Comparison of ENCODE assay signal across 10 cellular contexts in genomic region chr5:171386006-171386671, GRCh38. TPM values are rescaled to one million over a fixed set of nuclear protein-coding genes. Genes with fewer than 3 reads are reported as not detected.
A peak's percentile ranks its signal among the peaks of the same experiment; 100 is the strongest.
DNase-seq lines count a peak whose midpoint lies in the region; ATAC-seq, FAIRE-seq and TF ChIP-seq lines count a peak whose summit lies in the region.
"Had no signal": no experiment of that assay in that cellular context is flagged by ENCODE, and none has a peak within 500 bp of the region (broad histone marks: within the 10 kb centered on the region; RNA-seq: fewer than 3 reads in every experiment).

No MANE protein-coding gene starts in this region.

- H3K4me1 ChIP-seq in NT2/D1 (ENCODE audit: insufficient read depth, insufficient read length) = no peaks in the 10 kb centered on the region
- peaks cover under 1 to 5% (median 2%) of the 10 kb centered on the region in 4 experiments; a peak in 4 of 7 replicates for H3K4me1 ChIP-seq in H1 (replicated peaks in 1 of 4; ENCODE audit: control insufficient read depth in 3 of 4, insufficient read depth in 4 of 4, low read length in 3 of 4)

- no peak for ATAC-seq in HG03108 (IDR thresholded peaks at IDR 0.05; ENCODE audit: unreplicated experiment)

- TF ChIP-seq POLR2A in H1 (IDR thresholded peaks at IDR 0.05; ENCODE audit: control extremely low read depth in 1 of 2, low read depth in 2 of 2, low read length in 2 of 2) = no peak

- H3K9me3 Mint-ChIP-seq in activated CD4-positive, alpha-beta T cell treated with anti-CD3 and anti-CD28 coated beads, Interleukin-2, amount 10 ng/mL, durations not matched to agents 7 days and 5 days = no peaks in the 10 kb centered on the region
- no peaks in the 10 kb centered on the region for H3K9me3 Mint-ChIP-seq in osteocyte (ENCODE audit: unreplicated experiment)

- H2BK120ac ChIP-seq in H1 (replicated peaks; ENCODE audit: low read depth, low read length) = no peak overlapping the region

- H2BK5ac ChIP-seq in H1 (ENCODE audit: low read depth, low read length) = no peak overlapping the region

- TF ChIP-seq CTCF in H1 (IDR thresholded peaks at IDR 0.05; ENCODE audit: control extremely low read depth in 1 of 3, insufficient read depth in 1 of 3, low read depth in 1 of 3, low read length in 3 of 3) (no peak), osteocyte (IDR thresholded peaks at IDR 0.05) (no peak)

- H3K36me3 Mint-ChIP-seq in activated CD4-positive, alpha-beta T cell treated with anti-CD3 and anti-CD28 coated beads, Interleukin-2, amount 10 ng/mL, durations not matched to agents 7 days and 5 days (ENCODE audit: low read depth) = peaks cover 27% of the 10 kb centered on the region
- H3K36me3 Mint-ChIP-seq in osteocyte (ENCODE audit: unreplicated experiment) = peaks cover 3% of the 10 kb centered on the region

- no peak overlapping the region for H3K4ac ChIP-seq in H1 (replicated peaks; ENCODE audit: insufficient read length, low read depth, low read length)

- no peak overlapping the region for H3K14ac ChIP-seq in H1 (ENCODE audit: insufficient read length)

- H4K8ac ChIP-seq in H1 (ENCODE audit: extremely low read depth, insufficient read depth, low read length) = no peak overlapping the region

- H2BK20ac ChIP-seq in H1 (ENCODE audit: low read length) = no peak overlapping the region

- TF ChIP-seq EP300 in H1 (IDR thresholded peaks at IDR 0.05; ENCODE audit: borderline replicate concordance in 1 of 2, low read depth in 2 of 2, low read length in 2 of 2) = no peak

- CTCF ChIA-PET in activated CD4-positive, alpha-beta T cell treated with anti-CD3 and anti-CD28 coated beads, Interleukin-2, amount 10 ng/mL, durations not matched to agents 7 days and 5 days (lab: Charles Lee) = interaction anchor here (0.6 to 1.5 kb wide), 5 partner anchors 33 to 1654 kb away, joined by 3 to 4 read pairs (median 3); partner anchors contain the start of gene FGF18
- CTCF ChIA-PET in H1 (lab: Charles Lee; ENCODE audit: partially characterized antibody) = interaction anchor here (0.9 to 1.6 kb wide), 3 partner anchors 19 to 21 kb away, joined by 3 to 8 read pairs (median 5); no protein-coding TSS in a partner anchor

- peaks cover 35 to 42% of the 10 kb centered on the region in 2 experiments for H3K79me2 ChIP-seq in H1 (ENCODE audit: control insufficient read depth in 1 of 2, insufficient read depth in 2 of 2, low read length in 2 of 2)

- H3K27ac Mint-ChIP-seq in activated CD4-positive, alpha-beta T cell treated with anti-CD3 and anti-CD28 coated beads, Interleukin-2, amount 10 ng/mL, durations not matched to agents 7 days and 5 days = peak overlapping the region; percentile 74
- no peak overlapping the region for H3K27ac Mint-ChIP-seq in osteocyte (ENCODE audit: unreplicated experiment)

- peaks cover 31% of the 10 kb centered on the region for H3K4me1 Mint-ChIP-seq in activated CD4-positive, alpha-beta T cell treated with anti-CD3 and anti-CD28 coated beads, Interleukin-2, amount 10 ng/mL, durations not matched to agents 7 days and 5 days
- H3K4me1 Mint-ChIP-seq in osteocyte (ENCODE audit: unreplicated experiment) = peaks cover 28% of the 10 kb centered on the region

- no peak overlapping the region for H2AK5ac ChIP-seq in H1 (ENCODE audit: low read depth, low read length)

- no peak for FAIRE-seq in H1 (lab: Jason Lieb, UNC)

- DNase-seq in activated CD4-positive, alpha-beta T cell treated with anti-CD3 and anti-CD28 coated beads, Interleukin-2, amount 10 ng/mL, durations not matched to agents 7 days and 5 days = no peak
- no peak for DNase-seq in activated CD4-positive, alpha-beta T cell treated with anti-CD3 and anti-CD28 coated beads for 48 hours
- DNase-seq in NT2/D1 (ENCODE audit: low read depth, low spot score) = no peak
- DNase-seq in H1 (ENCODE audit: low read depth in 1 of 2, low spot score in 2 of 2) = no peak
- DNase-seq in osteocyte (ENCODE audit: extremely low spot score, unreplicated experiment) = peak; percentile 67
- DNase-seq in stimulated activated CD4-positive, alpha-beta T cell treated with anti-CD3 and anti-CD28 coated beads, Interleukin-1b, Interleukin-23, amount 100 ng/mL, for 48 hours = no peak
- DNase-seq in substantia nigra (lab: John Stamatoyannopoulos, UW) = no peak
- DNase-seq: NCI-H2107 had no signal

- H2BK12ac ChIP-seq in H1 (ENCODE audit: low read depth, low read length) = no peak overlapping the region

- peaks cover 2% of the 10 kb centered on the region for H3K27me3 Mint-ChIP-seq in activated CD4-positive, alpha-beta T cell treated with anti-CD3 and anti-CD28 coated beads, Interleukin-2, amount 10 ng/mL, durations not matched to agents 7 days and 5 days
- peaks cover 3% of the 10 kb centered on the region for H3K27me3 Mint-ChIP-seq in osteocyte (ENCODE audit: unreplicated experiment)

- H2BK15ac ChIP-seq in H1 (ENCODE audit: low read length) = no peak overlapping the region

- peak overlapping the region; percentile 76 to 89; a peak in 3 of 4 replicates for H3K4me2 ChIP-seq in H1 (ENCODE audit: insufficient read depth in 1 of 2, low read depth in 2 of 2, low read length in 2 of 2)

- no peak for TF ChIP-seq RAD21 in H1 (IDR thresholded peaks at IDR 0.05 in 1 of 2, conservative IDR thresholded peaks at IDR 0.05 in 1 of 2; ENCODE audit: low read depth in 2 of 2, low read length in 2 of 2)

- WGBS in H1 (ENCODE audit: extremely low coverage in 1 of 2, insufficient coverage in 1 of 2, insufficient read length in 1 of 2, insufficient replicate concordance in 2 of 2, low coverage in 1 of 2, low lambda C conversion rate in 2 of 2, missing lambda C conversion rate in 1 of 2), 2 experiments = 89% methylated on average over 25 of the region's 25 CpGs; no CpG with 5 or more reads in 1 of the 2 experiments

- H4K91ac ChIP-seq in H1 (replicated peaks; ENCODE audit: insufficient read length, low read length) = no peak overlapping the region

- peaks cover 24% of the 10 kb centered on the region in 2 experiments for H4K20me1 ChIP-seq in H1 (replicated peaks in 1 of 2; ENCODE audit: control insufficient read depth in 1 of 2, insufficient read depth in 2 of 2, low read length in 2 of 2)

- no peaks in the 10 kb centered on the region for H3K79me1 ChIP-seq in H1 (ENCODE audit: low read depth, low read length)

- H3K9ac ChIP-seq in NT2/D1 (ENCODE audit: insufficient read length, low read depth) (peak overlapping the region; percentile 95), H1 (replicated peaks in 1 of 4; ENCODE audit: extremely low read depth in 1 of 4, low read depth in 3 of 4, low read length in 3 of 4) (no peak overlapping the region)

- H2AFZ ChIP-seq in H1 (ENCODE audit: low read length) = no peak overlapping the region

- H3K9me3 ChIP-seq in NT2/D1 (ENCODE audit: insufficient read depth, low read length) = no peaks in the 10 kb centered on the region
- H3K9me3 ChIP-seq in H1 (ENCODE audit: insufficient read depth in 2 of 2, low read depth in 1 of 2, low read length in 1 of 2) = no peaks in the 10 kb centered on the region

- H4K5ac ChIP-seq in H1 (ENCODE audit: insufficient read length, low read depth, low read length) = no peak overlapping the region

- H3K4me3 ChIP-seq in NT2/D1 (ENCODE audit: insufficient read length, low read depth) (peak overlapping the region; percentile 64), H1 (ENCODE audit: extremely low read depth in 1 of 4, insufficient read depth in 2 of 4, low read depth in 3 of 4, low read length in 4 of 4) (peak overlapping the region in 3 of 4 experiments; percentile 83 to 97 (median 89); a peak in 3 of 8 replicates)

- peak overlapping the region; percentile 43 for H3K4me3 Mint-ChIP-seq in activated CD4-positive, alpha-beta T cell treated with anti-CD3 and anti-CD28 coated beads, Interleukin-2, amount 10 ng/mL, durations not matched to agents 7 days and 5 days
- H3K4me3 Mint-ChIP-seq in osteocyte (ENCODE audit: unreplicated experiment) = peak overlapping the region; percentile 42

- H3K27me3 ChIP-seq in NT2/D1 (ENCODE audit: insufficient read depth, insufficient read length) = no peaks in the 10 kb centered on the region
- no peaks in the 10 kb centered on the region for H3K27me3 ChIP-seq in H1 (replicated peaks in 1 of 4; ENCODE audit: control insufficient read depth in 3 of 4, extremely low read depth in 1 of 4, insufficient read depth in 3 of 4, low read length in 3 of 4)

- H3K23ac ChIP-seq in H1 (ENCODE audit: insufficient read length) = no peak overlapping the region

- POLR2A ChIA-PET in activated CD4-positive, alpha-beta T cell treated with anti-CD3 and anti-CD28 coated beads, Interleukin-2, amount 10 ng/mL, durations not matched to agents 7 days and 5 days (lab: Charles Lee) = no interaction called here
- POLR2A ChIA-PET in H1 (lab: Charles Lee; ENCODE audit: partially characterized antibody) = interaction anchor here (0.7 to 20.7 kb wide), 9 partner anchors 9 to 507 kb away, joined by 3 to 626 read pairs (median 75); partner anchors contain the start of genes FGF18 and TLX3

- H3K36me3 ChIP-seq in NT2/D1 (ENCODE audit: insufficient read depth, insufficient read length, low read length) = peaks cover 31% of the 10 kb centered on the region
- H3K36me3 ChIP-seq in H1 (ENCODE audit: control insufficient read depth in 2 of 4, insufficient read depth in 4 of 4, low read length in 3 of 4) = peaks cover 5 to 27% (median 19%) of the 10 kb centered on the region in 4 experiments

- no peak overlapping the region for H3K56ac ChIP-seq in H1 (replicated peaks; ENCODE audit: insufficient read length, low read depth, low read length)

- H3K27ac ChIP-seq in H1 (ENCODE audit: low read depth, low read length) (no peak overlapping the region), substantia nigra (ENCODE audit: low read depth, low read length, poor library complexity, severe bottlenecking) (no peak overlapping the region)

- no peak overlapping the region; the same call in 1 of the 2 replicates for H3K18ac ChIP-seq in H1 (ENCODE audit: extremely low read depth, low read length)

- peaks cover 2% of the 10 kb centered on the region; the same call in 1 of the 2 replicates for H3K23me2 ChIP-seq in H1 (ENCODE audit: low read depth, low read length)

RNA-seq across cellular contexts. Expression of gene NPM1, which starts 1.5 kb away (rescaled TPM):
- total RNA-seq in activated CD4-positive, alpha-beta T cell treated with anti-CD3 and anti-CD28 coated beads, Interleukin-2, amount 10 ng/mL, durations not matched to agents 7 days and 5 days = 1,000 to 10,000 TPM; 1,050 to 1,562 TPM
- total RNA-seq in H1 (2021; fragmentation: NEBNext Ultra II Directional; extraction: Animal tissue kit (Norgen Biotek cat#: 25700)) = 4,042 and 4,211 TPM in 2 replicates
- polyA plus RNA-seq in H1 (2011; rRNA removed) = 2,182 and 2,865 TPM in 2 replicates
- 2,969 TPM for polyA plus RNA-seq in H1 (2011; cell fraction: cytosol; rRNA removed)
- 1,346 TPM for polyA plus RNA-seq in H1 (2011; cell fraction: nucleus; rRNA removed)
- polyA plus RNA-seq in H1 (2012, experiment 1 of 2) = 3,982 to 7,380 TPM (median 6,139 TPM) in 4 replicates
- 312 TPM for polyA plus RNA-seq in H1 (2012, experiment 2 of 2)
- 3,410 TPM for polyA plus RNA-seq in H1 (2013, experiment 1 of 2)
- 3,424 TPM for polyA plus RNA-seq in H1 (2013, experiment 2 of 2)
- polyA minus RNA-seq in H1 (2011; rRNA and poly(A)+ RNA removed) = 2,157 and 2,667 TPM in 2 replicates
- polyA minus RNA-seq in H1 (2011; cell fraction: cytosol; rRNA and poly(A)+ RNA removed) = 5,713 TPM
- polyA minus RNA-seq in H1 (2011; cell fraction: nucleus; rRNA and poly(A)+ RNA removed) = 2,033 TPM
- 1,157 and 1,175 TPM in 2 replicates for total RNA-seq in osteocyte

RNA-seq across cellular contexts. Expression of gene FGF18, which starts 33.3 kb away (rescaled TPM):
- under 1 TPM; 0.10 to 0.12 TPM for total RNA-seq in activated CD4-positive, alpha-beta T cell treated with anti-CD3 and anti-CD28 coated beads, Interleukin-2, amount 10 ng/mL, durations not matched to agents 7 days and 5 days
- total RNA-seq in H1 (2021; fragmentation: NEBNext Ultra II Directional; extraction: Animal tissue kit (Norgen Biotek cat#: 25700)) = 0.63 and 1.3 TPM in 2 replicates
- polyA plus RNA-seq in H1 (2011; rRNA removed) = 0.54 and 0.64 TPM in 2 replicates
- 0.49 TPM for polyA plus RNA-seq in H1 (2011; cell fraction: cytosol; rRNA removed)
- polyA plus RNA-seq in H1 (2011; cell fraction: nucleus; rRNA removed) = 0.76 TPM
- 0.32 to 0.57 TPM (median 0.39 TPM) in 4 replicates for polyA plus RNA-seq in H1 (2012, experiment 1 of 2)
- 0.49 TPM for polyA plus RNA-seq in H1 (2012, experiment 2 of 2)
- polyA plus RNA-seq in H1 (2013, experiment 1 of 2) = 1.4 TPM
- 1.3 TPM for polyA plus RNA-seq in H1 (2013, experiment 2 of 2)
- 0.22 TPM in 1 of 2 replicates, not detected in the other for polyA minus RNA-seq in H1 (2011; rRNA and poly(A)+ RNA removed)
- 0.73 TPM for polyA minus RNA-seq in H1 (2011; cell fraction: cytosol; rRNA and poly(A)+ RNA removed)
- not detected for polyA minus RNA-seq in H1 (2011; cell fraction: nucleus; rRNA and poly(A)+ RNA removed)
- 5.9 and 6.0 TPM in 2 replicates for total RNA-seq in osteocyte
- total RNA-seq: left lobe of liver had no signal
